1 cellular context compared by ENCODE assay signal in genomic region chr4:107719927-107720722, GRCh38.
A peak's percentile ranks its signal among the peaks of the same experiment; 100 is the strongest.
TF ChIP-seq lines count a peak whose summit lies in the region.

TSS of gene PAPSS1 (minus strand) at chr4:107720234. CDS start at chr4:107720179, 55 bp downstream.

TF ChIP-seq in HepG2, 621 proteins besides CTCF, POLR2A, EP300 and RAD21 (continued from another document and continues in another):
- no peak for TF ChIP-seq HMG20B (CRISPR knock-in tag; conservative IDR thresholded peaks at IDR 0.05)
- no peak for TF ChIP-seq TBP (CRISPR knock-in tag; IDR thresholded peaks at IDR 0.05)
- no peak for TF ChIP-seq ZNF670 (CRISPR knock-in tag; IDR thresholded peaks at IDR 0.05; ENCODE audit: borderline replicate concordance)
- TF ChIP-seq FOSL1 (CRISPR knock-in tag; IDR thresholded peaks at IDR 0.05; ENCODE audit: borderline replicate concordance) = no peak
- no peak; the same call in 1 of the 2 replicates for TF ChIP-seq PAXIP1 (CRISPR knock-in tag; conservative IDR thresholded peaks at IDR 0.05)
- peak; percentile 92 for TF ChIP-seq KMT2A (CRISPR knock-in tag; IDR thresholded peaks at IDR 0.05)
- TF ChIP-seq ARNT2 (CRISPR knock-in tag; IDR thresholded peaks at IDR 0.05; ENCODE audit: low read depth) = peak; percentile 67
- TF ChIP-seq SNAPC4 (CRISPR knock-in tag; IDR thresholded peaks at IDR 0.05) = no peak
- TF ChIP-seq ZNF251 (CRISPR knock-in tag; IDR thresholded peaks at IDR 0.05) = no peak
- no peak for TF ChIP-seq ZNF101 (CRISPR knock-in tag; IDR thresholded peaks at IDR 0.05; ENCODE audit: borderline replicate concordance, low read depth)
- peak; percentile 44; the same call in 1 of the 2 replicates for TF ChIP-seq ZBTB38 (CRISPR knock-in tag; IDR thresholded peaks at IDR 0.05)
- TF ChIP-seq, protein P1, sequence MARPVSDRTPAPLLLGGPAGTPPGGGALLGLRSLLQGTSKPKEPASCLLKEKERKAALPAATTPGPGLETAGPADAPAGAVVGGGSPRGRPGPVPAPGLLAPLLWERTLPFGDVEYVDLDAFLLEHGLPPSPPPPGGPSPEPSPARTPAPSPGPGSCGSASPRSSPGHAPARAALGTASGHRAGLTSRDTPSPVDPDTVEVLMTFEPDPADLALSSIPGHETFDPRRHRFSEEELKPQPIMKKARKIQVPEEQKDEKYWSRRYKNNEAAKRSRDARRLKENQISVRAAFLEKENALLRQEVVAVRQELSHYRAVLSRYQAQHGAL (CRISPR knock-in tag; IDR thresholded peaks at IDR 0.05; ENCODE audit: not compliant biosample characterization) = no peak
- TF ChIP-seq ZNF558 (CRISPR knock-in tag; IDR thresholded peaks at IDR 0.05; ENCODE audit: borderline replicate concordance) = no peak; the same call in 1 of the 2 replicates
- TF ChIP-seq MED8 (CRISPR knock-in tag; IDR thresholded peaks at IDR 0.05; ENCODE audit: insufficient replicate concordance) = no peak
- no peak for TF ChIP-seq ZKSCAN5 (CRISPR knock-in tag; IDR thresholded peaks at IDR 0.05)
- peak; percentile 92 for TF ChIP-seq GMEB1 (CRISPR knock-in tag; IDR thresholded peaks at IDR 0.05; ENCODE audit: borderline replicate concordance)
- TF ChIP-seq ZBTB1 (CRISPR knock-in tag; IDR thresholded peaks at IDR 0.05; ENCODE audit: borderline replicate concordance) = no peak
- TF ChIP-seq ZNF766 (CRISPR knock-in tag; IDR thresholded peaks at IDR 0.05; ENCODE audit: borderline replicate concordance) = no peak
- TF ChIP-seq ZBTB42 (CRISPR knock-in tag; IDR thresholded peaks at IDR 0.05) = no peak
- TF ChIP-seq ZNF597 (CRISPR knock-in tag; IDR thresholded peaks at IDR 0.05) = no peak
- TF ChIP-seq, protein P2, sequence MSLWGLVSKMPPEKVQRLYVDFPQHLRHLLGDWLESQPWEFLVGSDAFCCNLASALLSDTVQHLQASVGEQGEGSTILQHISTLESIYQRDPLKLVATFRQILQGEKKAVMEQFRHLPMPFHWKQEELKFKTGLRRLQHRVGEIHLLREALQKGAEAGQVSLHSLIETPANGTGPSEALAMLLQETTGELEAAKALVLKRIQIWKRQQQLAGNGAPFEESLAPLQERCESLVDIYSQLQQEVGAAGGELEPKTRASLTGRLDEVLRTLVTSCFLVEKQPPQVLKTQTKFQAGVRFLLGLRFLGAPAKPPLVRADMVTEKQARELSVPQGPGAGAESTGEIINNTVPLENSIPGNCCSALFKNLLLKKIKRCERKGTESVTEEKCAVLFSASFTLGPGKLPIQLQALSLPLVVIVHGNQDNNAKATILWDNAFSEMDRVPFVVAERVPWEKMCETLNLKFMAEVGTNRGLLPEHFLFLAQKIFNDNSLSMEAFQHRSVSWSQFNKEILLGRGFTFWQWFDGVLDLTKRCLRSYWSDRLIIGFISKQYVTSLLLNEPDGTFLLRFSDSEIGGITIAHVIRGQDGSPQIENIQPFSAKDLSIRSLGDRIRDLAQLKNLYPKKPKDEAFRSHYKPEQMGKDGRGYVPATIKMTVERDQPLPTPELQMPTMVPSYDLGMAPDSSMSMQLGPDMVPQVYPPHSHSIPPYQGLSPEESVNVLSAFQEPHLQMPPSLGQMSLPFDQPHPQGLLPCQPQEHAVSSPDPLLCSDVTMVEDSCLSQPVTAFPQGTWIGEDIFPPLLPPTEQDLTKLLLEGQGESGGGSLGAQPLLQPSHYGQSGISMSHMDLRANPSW (CRISPR knock-in tag; IDR thresholded peaks at IDR 0.05; ENCODE audit: borderline replicate concordance) = no peak
- no peak for TF ChIP-seq TAF15 (IDR thresholded peaks at IDR 0.05; ENCODE audit: low read depth, low read length, poor library complexity, severe bottlenecking)
- no peak for TF ChIP-seq SNAI1 (CRISPR knock-in tag; IDR thresholded peaks at IDR 0.05; ENCODE audit: borderline replicate concordance)
- TF ChIP-seq ZFP36 (IDR thresholded peaks at IDR 0.05; ENCODE audit: borderline replicate concordance, low read depth, low read length, partially characterized antibody) = no peak
- no peak for TF ChIP-seq ZSCAN20 (CRISPR knock-in tag; IDR thresholded peaks at IDR 0.05; ENCODE audit: borderline replicate concordance)
- peak; percentile 49; the same call in 1 of the 2 replicates for TF ChIP-seq SOX5 (CRISPR knock-in tag; IDR thresholded peaks at IDR 0.05; ENCODE audit: borderline replicate concordance)
- 0 out of 2 replicates have a peak, but pooled peaks have one; percentile 37 for TF ChIP-seq ZBTB7A (CRISPR knock-in tag; IDR thresholded peaks at IDR 0.05)
- TF ChIP-seq, protein P3, sequence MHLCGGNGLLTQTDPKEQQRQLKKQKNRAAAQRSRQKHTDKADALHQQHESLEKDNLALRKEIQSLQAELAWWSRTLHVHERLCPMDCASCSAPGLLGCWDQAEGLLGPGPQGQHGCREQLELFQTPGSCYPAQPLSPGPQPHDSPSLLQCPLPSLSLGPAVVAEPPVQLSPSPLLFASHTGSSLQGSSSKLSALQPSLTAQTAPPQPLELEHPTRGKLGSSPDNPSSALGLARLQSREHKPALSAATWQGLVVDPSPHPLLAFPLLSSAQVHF (CRISPR knock-in tag; IDR thresholded peaks at IDR 0.05) = no peak
- no peak for TF ChIP-seq GTF3A (CRISPR knock-in tag; conservative IDR thresholded peaks at IDR 0.05)
- no peak for TF ChIP-seq PLSCR1 (CRISPR knock-in tag; IDR thresholded peaks at IDR 0.05; ENCODE audit: borderline replicate concordance)
- TF ChIP-seq CREM (IDR thresholded peaks at IDR 0.05) = 0 out of 2 replicates have a peak, but pooled peaks have one; percentile 25
- no peak for TF ChIP-seq CREM (CRISPR knock-in tag; IDR thresholded peaks at IDR 0.05)
- TF ChIP-seq TP53 (CRISPR knock-in tag; conservative IDR thresholded peaks at IDR 0.05) = no peak
- TF ChIP-seq ZFP37 (CRISPR knock-in tag; IDR thresholded peaks at IDR 0.05; ENCODE audit: borderline replicate concordance) = no peak
- no peak for TF ChIP-seq HCFC1 (IDR thresholded peaks at IDR 0.05; ENCODE audit: low read depth, low read length)
- no peak; the same call in 1 of the 2 replicates for TF ChIP-seq ZNF747 (CRISPR knock-in tag; IDR thresholded peaks at IDR 0.05; ENCODE audit: borderline replicate concordance)
- peak; percentile 4; the same call in 1 of the 2 replicates for TF ChIP-seq ZNF749 (CRISPR knock-in tag; IDR thresholded peaks at IDR 0.05; ENCODE audit: borderline replicate concordance)
- peak; percentile 17; the same call in 1 of the 2 replicates for TF ChIP-seq RXRB (CRISPR knock-in tag; IDR thresholded peaks at IDR 0.05; ENCODE audit: borderline replicate concordance)
- no peak for TF ChIP-seq ZNF784 (CRISPR knock-in tag; IDR thresholded peaks at IDR 0.05; ENCODE audit: borderline replicate concordance)
- peak; percentile 29; the same call in 1 of the 2 replicates for TF ChIP-seq ZNF574 (CRISPR knock-in tag; IDR thresholded peaks at IDR 0.05)
- TF ChIP-seq POLR2G (IDR thresholded peaks at IDR 0.05; ENCODE audit: low read depth, low read length) = peak; percentile 82
